ENCODE assay signal across 1 cellular context in genomic region chr6:82568290-82568993, GRCh38.
TF ChIP-seq lines count a peak whose summit lies in the region.

No MANE protein-coding gene starts in this region.

TF ChIP-seq in GM12878, 131 proteins besides CTCF, POLR2A, EP300 and RAD21 (continued from another document):
- TF ChIP-seq TCF3 (IDR thresholded peaks at IDR 0.05; ENCODE audit: borderline replicate concordance, insufficient read depth, low read depth, low read length) (peak; percentile 72; the same call in 1 of the 2 replicates), CHD1 (IDR thresholded peaks at IDR 0.05; ENCODE audit: low read depth, low read length) (no peak), PKNOX1 (IDR thresholded peaks at IDR 0.05) (peak; percentile 44; the same call in 1 of the 2 replicates), HDAC6 (IDR thresholded peaks at IDR 0.05; ENCODE audit: unreplicated experiment) (no peak), ZNF274 (IDR thresholded peaks at IDR 0.05; ENCODE audit: insufficient read depth, insufficient read length) (no peak), MTA2 (IDR thresholded peaks at IDR 0.05; ENCODE audit: low read depth) (no peak), LARP7 (IDR thresholded peaks at IDR 0.05) (no peak), YY1 (IDR thresholded peaks at IDR 0.05; ENCODE audit: low read depth, low read length) (no peak), ZBED1 (IDR thresholded peaks at IDR 0.05; ENCODE audit: borderline replicate concordance) (no peak), PML (IDR thresholded peaks at IDR 0.05; ENCODE audit: low read length) (no peak), ZZZ3 (IDR thresholded peaks at IDR 0.05; ENCODE audit: control insufficient read depth, insufficient read length, low read depth) (no peak), TCF7 (IDR thresholded peaks at IDR 0.05; ENCODE audit: borderline replicate concordance) (no peak), CREB1 (IDR thresholded peaks at IDR 0.05; ENCODE audit: low read depth) (no peak), ZNF622 (IDR thresholded peaks at IDR 0.05) (no peak), BACH1 (IDR thresholded peaks at IDR 0.05; ENCODE audit: borderline replicate concordance) (no peak), NFIC (IDR thresholded peaks at IDR 0.05; ENCODE audit: low read depth, low read length) (no peak), REST (IDR thresholded peaks at IDR 0.05; ENCODE audit: low read depth, low read length) (no peak), BCL3 (IDR thresholded peaks at IDR 0.05; ENCODE audit: borderline replicate concordance, insufficient read depth, low read depth, low read length, poor library complexity, severe bottlenecking) (no peak), NFYA (IDR thresholded peaks at IDR 0.05; ENCODE audit: borderline replicate concordance, low read depth, low read length) (no peak), KLF5 (IDR thresholded peaks at IDR 0.05; ENCODE audit: partially characterized antibody) (no peak)
